8 cellular contexts compared by ENCODE assay signal in the genomic region with DNA sequence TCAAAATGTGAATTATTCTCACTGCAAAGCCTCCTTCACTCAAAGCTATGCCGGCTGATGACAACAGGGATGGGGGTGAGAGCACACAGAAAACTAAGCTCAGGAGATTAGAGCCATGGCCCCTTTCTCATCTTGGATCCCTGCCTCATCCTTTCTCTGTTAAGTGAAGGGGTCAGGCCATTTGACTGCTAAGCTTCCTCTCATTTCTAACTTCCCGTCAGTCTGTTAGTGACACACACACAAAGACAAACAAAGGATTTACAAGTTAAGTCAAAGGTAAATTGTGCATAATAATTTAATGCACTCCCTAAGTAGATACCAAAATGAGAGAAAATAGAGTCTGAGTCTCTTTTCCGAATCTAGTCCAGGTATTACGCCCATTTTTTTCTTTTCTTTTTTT. TPM values are rescaled to one million over a fixed set of nuclear protein-coding genes. Genes with fewer than 3 reads are reported as not detected.
DNase-seq lines count a peak whose midpoint lies in the region; ATAC-seq and TF ChIP-seq lines count a peak whose summit lies in the region.

No MANE protein-coding gene starts in this region.

- H3K27me3 ChIP-seq in BLaER1 = no peaks in the 10 kb centered on the region
- no peaks in the 10 kb centered on the region for H3K27me3 ChIP-seq in Karpas-422 (ENCODE audit: low read length)
- H3K27me3 ChIP-seq in colonic mucosa = no peaks in the 10 kb centered on the region

- H3K9me3 ChIP-seq in BLaER1 (no peaks in the 10 kb centered on the region), Karpas-422 (ENCODE audit: low read length) (no peaks in the 10 kb centered on the region), colonic mucosa (no peaks in the 10 kb centered on the region)

- H3K27me3 Mint-ChIP-seq in natural killer cell (ENCODE audit: low read depth in 2 of 2) = no peaks in the 10 kb centered on the region

- H3K4me1 ChIP-seq in BLaER1 (peaks cover 40% of the 10 kb centered on the region), Karpas-422 (ENCODE audit: low read length) (peaks cover 38% of the 10 kb centered on the region), colonic mucosa (peaks cover 5% of the 10 kb centered on the region)

- H3K4me3 Mint-ChIP-seq in natural killer cell = peak overlapping the region; percentile 51

- H2AFZ ChIP-seq in Karpas-422 (ENCODE audit: low read length) = no peak overlapping the region

- H3K36me3 ChIP-seq in BLaER1 = peaks cover 38% of the 10 kb centered on the region
- H3K36me3 ChIP-seq in Karpas-422 (ENCODE audit: insufficient read depth, low read length) = peaks cover 39% of the 10 kb centered on the region
- H3K36me3 ChIP-seq in colonic mucosa = no peaks in the 10 kb centered on the region

- no peaks in the 10 kb centered on the region for H3K9me3 Mint-ChIP-seq in natural killer cell

- peak overlapping the region; percentile 70 for H3K4me3 ChIP-seq in BLaER1
- H3K4me3 ChIP-seq in Karpas-422 (ENCODE audit: low read length) = peak overlapping the region; percentile 75
- H3K4me3 ChIP-seq in colonic mucosa = peak overlapping the region; percentile 75

- H3K36me3 Mint-ChIP-seq in natural killer cell = no peaks in the 10 kb centered on the region

- TF ChIP-seq CTCF in colonic mucosa (IDR thresholded peaks at IDR 0.05) (no peak), natural killer cell (IDR thresholded peaks at IDR 0.05) (no peak)

- H3K27ac Mint-ChIP-seq in natural killer cell = peak overlapping the region; percentile 83 to 93

- H3K27ac ChIP-seq in BLaER1 (peak overlapping the region; percentile 79), Karpas-422 (ENCODE audit: low read length) (peak overlapping the region; percentile 74), colonic mucosa (peak overlapping the region; percentile 75)

- peaks cover 0 to 23% of the 10 kb centered on the region in 2 donors for H3K4me1 Mint-ChIP-seq in natural killer cell

- H4K20me1 ChIP-seq in BLaER1 (no peaks in the 10 kb centered on the region; the same call in 1 of the 2 replicates), Karpas-422 (ENCODE audit: insufficient read depth, low read depth, low read length) (no peaks in the 10 kb centered on the region)

- H3K79me2 ChIP-seq in Karpas-422 (ENCODE audit: low read length) = peaks cover 45% of the 10 kb centered on the region

- no peaks in the 10 kb centered on the region for H3K9me2 ChIP-seq in Karpas-422 (replicated peaks; ENCODE audit: insufficient read depth, low read length)

- intact Hi-C loops in colonic mucosa (cut with DNase I) (no loop called here), natural killer cell (cut with micrococcal nuclease) (no loop called here)

- H3K4me2 ChIP-seq in BLaER1 = peak overlapping the region; percentile 83
- peak overlapping the region; percentile 77 for H3K4me2 ChIP-seq in Karpas-422 (ENCODE audit: low read depth, low read length, poor library complexity, severe bottlenecking)

- ATAC-seq in natural killer cell (no peak), GM18517 (IDR thresholded peaks at IDR 0.05; ENCODE audit: unreplicated experiment) (no peak)

- H3K9ac ChIP-seq in BLaER1 = peak overlapping the region; percentile 80
- peak overlapping the region; percentile 82 for H3K9ac ChIP-seq in Karpas-422 (ENCODE audit: low read length)
- peak overlapping the region; percentile 70 to 73 for H3K9ac ChIP-seq in colonic mucosa (ENCODE audit: low read depth in 2 of 2, low read length in 2 of 2)

- DNase-seq in Karpas-422 = no peak
- no peak for DNase-seq in colonic mucosa
- no peak for DNase-seq in natural killer cell
- no peak for DNase-seq in KG1 (lab: John Stamatoyannopoulos, UW)
- no peak for DNase-seq in pons (ENCODE audit: low spot score)
- DNase-seq in cerebellar cortex (ENCODE audit: low spot score) = no peak

RNA-seq across cellular contexts. Expression of a gene that starts 1.2 kb away (rescaled TPM):
- total RNA-seq in Karpas-422 (2014; rRNA removed; shearing (Covaris generic); ENCODE audit: low replicate concordance) = 57.5 and 105 TPM in 2 replicates
- 10 to 100 TPM; 21.7 to 24.9 TPM for total RNA-seq in colonic mucosa
- 10 to 100 TPM; 33.5 to 47.6 (median 33.9) TPM for total RNA-seq in natural killer cell

RNA-seq across cellular contexts. Expression of a gene that starts 8.7 kb away (rescaled TPM):
- 103 and 178 TPM in 2 replicates for total RNA-seq in Karpas-422 (2014; rRNA removed; shearing (Covaris generic); ENCODE audit: low replicate concordance)
- total RNA-seq in colonic mucosa = 10 to 100 TPM; 47.5 to 48.2 TPM
- 100 to 1,000 TPM; 212 to 252 (median 217) TPM for total RNA-seq in natural killer cell

RNA-seq across cellular contexts. Expression of a gene that starts 10.0 kb away (rescaled TPM):
- total RNA-seq in Karpas-422 (2014; rRNA removed; shearing (Covaris generic); ENCODE audit: low replicate concordance) = 36.4 and 49.8 TPM in 2 replicates
- total RNA-seq in colonic mucosa (10 to 100 TPM; 17.1 to 17.5 TPM), natural killer cell (10 to 100 TPM; 51.3 to 60.4 (median 55.9) TPM)
